14 cellular contexts compared by ENCODE assay signal in the genomic region with DNA sequence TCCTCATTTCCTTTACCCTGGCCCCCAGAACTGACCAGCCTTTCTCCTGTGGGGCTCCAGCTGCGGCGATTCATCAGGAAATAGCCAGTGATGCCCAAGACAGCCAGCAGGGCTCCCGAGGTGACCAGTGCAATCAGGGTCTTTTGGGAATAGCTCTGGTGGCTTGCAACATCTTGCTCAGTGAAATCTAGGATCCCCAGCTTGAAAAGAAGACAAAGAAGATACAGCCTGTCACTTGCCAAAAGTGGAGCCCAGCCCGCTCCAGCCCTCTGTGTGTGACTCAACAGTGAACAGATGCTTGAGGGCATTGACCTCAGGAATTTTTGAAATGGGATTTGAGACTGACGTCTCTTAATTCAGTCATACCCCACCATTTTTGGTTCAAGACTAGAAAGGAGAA. TPM values are rescaled to one million over a fixed set of nuclear protein-coding genes. Genes with fewer than 3 reads are reported as not detected.
A peak's percentile ranks its signal among the peaks of the same experiment; 100 is the strongest.
DNase-seq lines count a peak whose midpoint lies in the region; ATAC-seq and TF ChIP-seq lines count a peak whose summit lies in the region.
"Had no signal": no experiment of that assay in that cellular context is flagged by ENCODE, and none has a peak within 500 bp of the region (broad histone marks: within the 10 kb centered on the region; RNA-seq: fewer than 3 reads in every experiment).

No MANE protein-coding gene starts in this region.

- H3K36me3 ChIP-seq in DND-41 (ENCODE audit: insufficient read depth, low read length), result no peaks in the 10 kb centered on the region
- no peaks in the 10 kb centered on the region for H3K36me3 ChIP-seq in gastroesophageal sphincter
- no peaks in the 10 kb centered on the region for H3K36me3 ChIP-seq in skeletal muscle satellite cell (ENCODE audit: insufficient read depth, low read length)

- peaks cover 49% of the 10 kb centered on the region for H3K4me1 ChIP-seq in DND-41 (ENCODE audit: insufficient read depth, low read length)
- H3K4me1 ChIP-seq in gastroesophageal sphincter, result peaks cover 5 to 100% (median 43%) of the 10 kb centered on the region in 3 donors
- H3K4me1 ChIP-seq in skeletal muscle satellite cell (ENCODE audit: control insufficient read depth, insufficient read depth, low read length), result peaks cover 40% of the 10 kb centered on the region

- no peaks in the 10 kb centered on the region for H4K20me1 ChIP-seq in DND-41 (ENCODE audit: insufficient read depth, low read length)

- ATAC-seq in DND-41 (ENCODE audit: insufficient read depth, low read depth) (no peak), gastroesophageal sphincter (peak; percentile 57), GM21423 (IDR thresholded peaks at IDR 0.05; ENCODE audit: unreplicated experiment) (no peak)
- ATAC-seq: activated CD8-positive, alpha-beta T cell treated with anti-CD3 and anti-CD28 coated beads, Interleukin-2, amount 10 ng/mL, durations not matched to agents 7 days and 5 days; T-cell had no signal

- no peak overlapping the region for H3K27ac ChIP-seq in DND-41 (ENCODE audit: low read length)
- H3K27ac ChIP-seq in gastroesophageal sphincter, result peak overlapping the region; percentile 44 to 83 (median 76)

- H3K4me3 ChIP-seq in DND-41 (ENCODE audit: low read depth in 1 of 2, low read length in 2 of 2), result no peak overlapping the region
- no peak overlapping the region for H3K4me3 ChIP-seq in gastroesophageal sphincter
- peak overlapping the region; percentile 36 for H3K4me3 ChIP-seq in skeletal muscle satellite cell (ENCODE audit: low read length)

- H2AFZ ChIP-seq in DND-41 (ENCODE audit: low read depth, low read length), result no peak overlapping the region

- DNase-seq in DND-41, result no peak
- peak; percentile 12 for DNase-seq in amniotic stem cell (lab: John Stamatoyannopoulos, UW)
- no peak for DNase-seq in NCI-H526 treated with DMSO at 0.1 percent for 48 hours (lab: John Stamatoyannopoulos, UW)
- no peak for DNase-seq in activated T-cell treated with anti-CD3 and anti-CD28 coated beads for 4 hours
- DNase-seq in NCI-H128 (lab: John Stamatoyannopoulos, UW; ENCODE audit: unreplicated experiment), result no peak
- DNase-seq: activated CD8-positive, alpha-beta T cell treated with anti-CD3 and anti-CD28 coated beads, Interleukin-2, amount 10 ng/mL, durations not matched to agents 7 days and 5 days; anterior cingulate cortex; midbrain; NCI-H524 treated with DMSO at 0.1 percent for 48 hours; stimulated activated CD4-positive, alpha-beta T cell treated with anti-CD3 and anti-CD28 coated beads, Interleukin-12 subunit alpha, Interleukin-12 subunit beta, amount 100 ng/mL, for 4 hours; T-cell had no signal

- no peak for TF ChIP-seq POLR2A in gastroesophageal sphincter (IDR thresholded peaks at IDR 0.05)

- H3K79me2 ChIP-seq in DND-41 (ENCODE audit: insufficient read depth, low read length), result no peaks in the 10 kb centered on the region

- TF ChIP-seq CTCF in DND-41 (IDR thresholded peaks at IDR 0.05; ENCODE audit: borderline replicate concordance, extremely low read depth, low read length, poor library complexity, severe bottlenecking), result peak; percentile 16
- TF ChIP-seq CTCF in gastroesophageal sphincter (IDR thresholded peaks at IDR 0.05), result no peak

- no peak overlapping the region for H3K9ac ChIP-seq in DND-41 (ENCODE audit: low read depth, low read length)
- peak overlapping the region; percentile 21 for H3K9ac ChIP-seq in skeletal muscle satellite cell (ENCODE audit: low read depth, low read length)

- H3K27me3 ChIP-seq in DND-41 (ENCODE audit: insufficient read depth, low read length, poor library complexity), result no peaks in the 10 kb centered on the region
- H3K27me3 ChIP-seq in gastroesophageal sphincter, result no peaks in the 10 kb centered on the region
- H3K27me3 ChIP-seq in skeletal muscle satellite cell (ENCODE audit: control insufficient read depth, insufficient read depth, low read length), result no peaks in the 10 kb centered on the region

- TF ChIP-seq EP300 in gastroesophageal sphincter (IDR thresholded peaks at IDR 0.05), result no peak

- H3K4me2 ChIP-seq in DND-41 (ENCODE audit: insufficient read depth, low read length) (no peak overlapping the region), skeletal muscle satellite cell (ENCODE audit: low read length) (peak overlapping the region; percentile 40)

- WGBS in gastroesophageal sphincter (ENCODE audit: low coverage in 1 of 2), 2 donors, result 41 to 50% methylated on average over 2 to 4 of the region's 5 CpGs

- H3K9me3 ChIP-seq in DND-41 (ENCODE audit: insufficient read depth, low read length, severe bottlenecking) (no peaks in the 10 kb centered on the region), gastroesophageal sphincter (no peaks in the 10 kb centered on the region), skeletal muscle satellite cell (replicated peaks; ENCODE audit: low read length) (no peaks in the 10 kb centered on the region)

RNA-seq across cellular contexts. Expression of a gene that starts 22.3 kb away (rescaled TPM):
- 100 to 1,000 TPM in 1 of 4 donors, 10 to 100 TPM in 3; 38.9 to 114 (median 62.1) TPM for total RNA-seq in gastroesophageal sphincter
- total RNA-seq in skeletal muscle satellite cell (2012; rRNA removed), result under 0.01 and 0.22 TPM in 2 replicates
- total RNA-seq: activated CD8-positive, alpha-beta T cell treated with anti-CD3 and anti-CD28 coated beads, Interleukin-2, amount 10 ng/mL, durations not matched to agents 7 days and 5 days had no signal
